In the genomic region with DNA sequence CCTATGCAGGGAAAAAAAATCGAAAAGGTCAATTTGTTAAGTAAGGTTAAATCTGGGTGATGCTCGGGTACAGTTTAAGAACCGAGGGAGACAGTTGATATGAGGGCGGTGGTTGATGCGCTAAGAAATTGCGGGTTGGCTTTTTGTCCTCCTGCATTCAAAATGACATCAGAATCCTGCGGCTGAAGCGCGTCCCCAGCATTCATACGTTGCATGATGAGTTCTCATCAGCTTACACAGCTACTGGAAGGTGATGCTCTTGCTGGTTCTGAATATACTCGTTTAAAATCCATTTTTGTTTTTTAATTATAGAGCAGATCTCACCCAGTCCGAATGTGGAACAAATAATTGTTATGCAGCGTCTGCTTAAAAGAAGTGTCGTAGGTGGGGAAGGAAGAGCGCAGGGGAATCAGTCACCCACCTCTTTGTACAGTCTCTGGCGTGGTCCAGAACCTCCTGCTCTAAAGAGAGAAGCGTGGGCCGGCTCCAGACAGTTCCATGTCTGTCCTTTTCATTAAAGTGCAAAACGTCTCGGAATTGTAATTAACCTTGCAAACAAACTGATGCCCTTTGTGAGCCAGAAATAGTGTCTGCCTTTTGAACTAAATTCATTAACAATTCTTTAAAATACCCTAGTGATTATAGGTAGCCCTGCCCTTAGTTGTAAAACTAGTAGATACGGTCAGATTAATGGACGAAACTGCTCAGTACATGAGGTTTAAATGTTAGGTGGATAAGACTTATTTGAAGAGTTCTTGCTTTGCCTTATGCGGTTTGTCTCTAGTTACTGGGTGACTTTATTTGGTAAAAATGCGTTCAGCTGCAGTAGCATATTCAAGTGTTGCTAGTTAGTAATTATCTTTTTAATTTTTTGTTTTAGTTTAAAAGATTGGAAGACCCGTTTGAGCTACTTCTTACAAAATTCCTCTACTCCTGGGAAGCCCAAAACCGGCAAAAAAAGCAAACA, we compare ENCODE assay signal across 1 cellular context.
TF ChIP-seq lines count a peak whose summit lies in the region.

No MANE protein-coding gene starts in this region.

TF ChIP-seq in endothelial cell of umbilical vein, 7 proteins besides CTCF, POLR2A, EP300 and RAD21 (continued from another document):
- TF ChIP-seq JUN (IDR thresholded peaks at IDR 0.05; ENCODE audit: borderline replicate concordance, insufficient read depth, insufficient read length, low read depth), result no peak
- no peak for TF ChIP-seq FOS (IDR thresholded peaks at IDR 0.05; ENCODE audit: borderline replicate concordance, insufficient read depth, low read length)
- TF ChIP-seq EZH2 (IDR thresholded peaks at IDR 0.05; ENCODE audit: borderline replicate concordance, low read depth, low read length, severe bottlenecking), result no peak
- TF ChIP-seq GATA2 (IDR thresholded peaks at IDR 0.05; ENCODE audit: insufficient read depth, insufficient read length, low read depth, low read length), result no peak
- no peak for TF ChIP-seq MYC (IDR thresholded peaks at IDR 0.05; ENCODE audit: low read depth, low read length)
